Comparison of ENCODE assay signal across 8 cellular contexts in the genomic region with DNA sequence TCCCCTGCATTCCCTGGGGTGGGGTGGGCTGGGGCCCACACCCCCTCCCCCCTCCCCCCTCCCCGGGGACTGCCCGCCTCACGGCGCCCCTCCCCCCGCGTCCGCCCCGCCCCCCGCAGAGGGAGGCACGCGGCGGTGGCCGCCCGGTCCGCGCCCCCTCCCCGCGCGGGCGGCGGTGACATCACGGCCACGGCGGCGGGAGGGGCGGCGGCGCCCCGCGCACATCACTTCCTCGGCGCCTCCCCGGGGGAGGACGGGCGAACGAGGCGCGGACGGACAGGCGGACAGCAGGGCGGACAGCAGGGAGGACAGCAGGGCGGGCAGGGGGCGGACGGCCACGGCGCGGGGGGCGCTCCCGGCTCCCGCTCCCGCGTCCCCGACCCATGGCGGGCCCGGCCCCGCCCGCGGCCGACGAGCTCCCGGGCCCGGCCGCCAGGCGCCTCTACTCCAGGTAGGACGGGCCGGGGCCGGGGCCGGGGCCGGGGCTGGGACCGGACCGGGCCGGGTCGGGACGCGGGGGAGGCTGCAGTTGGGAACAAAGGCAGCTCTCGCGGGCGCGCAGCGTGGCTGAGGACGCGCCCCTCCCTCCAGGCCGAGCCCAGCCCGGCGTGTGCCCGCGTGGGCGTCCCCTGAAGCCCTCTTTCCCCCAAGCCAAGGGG. TPM values are rescaled to one million over a fixed set of nuclear protein-coding genes. Genes with fewer than 3 reads are reported as not detected.
DNase-seq lines count a peak whose midpoint lies in the region; ATAC-seq and TF ChIP-seq lines count a peak whose summit lies in the region.

A gene with protein sequence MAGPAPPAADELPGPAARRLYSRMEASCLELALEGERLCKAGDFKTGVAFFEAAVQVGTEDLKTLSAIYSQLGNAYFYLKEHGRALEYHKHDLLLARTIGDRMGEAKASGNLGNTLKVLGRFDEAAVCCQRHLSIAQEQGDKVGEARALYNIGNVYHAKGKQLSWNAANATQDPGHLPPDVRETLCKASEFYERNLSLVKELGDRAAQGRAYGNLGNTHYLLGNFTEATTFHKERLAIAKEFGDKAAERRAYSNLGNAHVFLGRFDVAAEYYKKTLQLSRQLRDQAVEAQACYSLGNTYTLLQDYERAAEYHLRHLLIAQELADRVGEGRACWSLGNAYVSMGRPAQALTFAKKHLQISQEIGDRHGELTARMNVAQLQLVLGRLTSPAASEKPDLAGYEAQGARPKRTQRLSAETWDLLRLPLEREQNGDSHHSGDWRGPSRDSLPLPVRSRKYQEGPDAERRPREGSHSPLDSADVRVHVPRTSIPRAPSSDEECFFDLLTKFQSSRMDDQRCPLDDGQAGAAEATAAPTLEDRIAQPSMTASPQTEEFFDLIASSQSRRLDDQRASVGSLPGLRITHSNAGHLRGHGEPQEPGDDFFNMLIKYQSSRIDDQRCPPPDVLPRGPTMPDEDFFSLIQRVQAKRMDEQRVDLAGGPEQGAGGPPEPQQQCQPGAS (plus strand): TSS at position 227 of the 659 bp plus-strand sequence. CDS start 157 bp downstream, at position 384.

- H3K27ac ChIP-seq in HUES6 (ENCODE audit: low read depth, low read length), result peak within 1 kb of the TSS; percentile 51; the same call in 1 of the 2 replicates

- DNase-seq in AG09309 (ENCODE audit: low read depth) (no peak), memory B cell (ENCODE audit: low spot score in 2 of 2) (no peak), NCI-H510A treated with DMSO at 0.1 percent for 48 hours (lab: John Stamatoyannopoulos, UW) (no peak)
- DNase-seq in activated CD4-positive, alpha-beta memory T cell treated with anti-CD3 and anti-CD28 coated beads for 36 hours, result peak; percentile 49
- peak; percentile 43 for DNase-seq in stimulated activated naive CD8-positive, alpha-beta T cell treated with anti-CD3 and anti-CD28 coated beads, Interleukin-15, Interleukin-2, amounts not matched to agents 100 U/mL and 50 U/mL, for 24 hours
- no peak for DNase-seq in activated CD4-positive, CD25-positive, alpha-beta regulatory T cell treated with anti-CD3 and anti-CD28 coated beads, Interleukin-2, amount 50 U/mL, for 72 hours

- H3K27ac Mint-ChIP-seq in activated CD4-positive, alpha-beta memory T cell treated with anti-CD3 and anti-CD28 coated beads for 36 hours, result no peak within 1 kb of the TSS
- H3K27ac Mint-ChIP-seq in memory B cell, result peak within 1 kb of the TSS; percentile 55

- intact Hi-C loops in activated CD4-positive, alpha-beta memory T cell treated with anti-CD3 and anti-CD28 coated beads for 36 hours (cut with micrococcal nuclease), result no loop called here

- H3K4me1 ChIP-seq in HUES6 (ENCODE audit: control insufficient read depth, insufficient read depth, low read length), result peaks cover 23% of the 10 kb centered on the region
- H3K4me1 ChIP-seq in endocrine pancreas (ENCODE audit: control insufficient read depth, insufficient read depth, low read length), result no peaks in the 10 kb centered on the region

- no peaks in the 10 kb centered on the region for H3K9me3 Mint-ChIP-seq in activated CD4-positive, alpha-beta memory T cell treated with anti-CD3 and anti-CD28 coated beads for 36 hours
- H3K9me3 Mint-ChIP-seq in memory B cell, result no peaks in the 10 kb centered on the region

- CTCF ChIA-PET in activated CD4-positive, alpha-beta memory T cell treated with anti-CD3 and anti-CD28 coated beads for 36 hours (lab: Charles Lee), result interaction anchor here (1.4 kb wide), 1 partner anchor 45 kb away, joined by 4 read pairs; no protein-coding TSS in a partner anchor

- peaks cover 4% of the 10 kb centered on the region for H3K4me1 Mint-ChIP-seq in activated CD4-positive, alpha-beta memory T cell treated with anti-CD3 and anti-CD28 coated beads for 36 hours (ENCODE audit: low read depth)
- peaks cover 4% of the 10 kb centered on the region for H3K4me1 Mint-ChIP-seq in memory B cell

- no peaks in the 10 kb centered on the region for H3K27me3 ChIP-seq in HUES6 (ENCODE audit: control insufficient read depth, insufficient read depth, low read length)
- H3K27me3 ChIP-seq in endocrine pancreas (ENCODE audit: control insufficient read depth, insufficient read depth, low read length), result no peaks in the 10 kb centered on the region

- ATAC-seq in memory B cell (ENCODE audit: low read depth), result peak; percentile 44
- peak; percentile 24 for ATAC-seq in stimulated activated naive CD8-positive, alpha-beta T cell treated with anti-CD3 and anti-CD28 coated beads, Interleukin-15, Interleukin-2, amounts not matched to agents 100 U/mL and 50 U/mL, for 24 hours

- H3K36me3 Mint-ChIP-seq in activated CD4-positive, alpha-beta memory T cell treated with anti-CD3 and anti-CD28 coated beads for 36 hours, result no peaks in the 10 kb centered on the region
- H3K36me3 Mint-ChIP-seq in memory B cell, result no peaks in the 10 kb centered on the region

- H3K4me3 Mint-ChIP-seq in activated CD4-positive, alpha-beta memory T cell treated with anti-CD3 and anti-CD28 coated beads for 36 hours, result peak within 1 kb of the TSS; percentile 60
- peak within 1 kb of the TSS; percentile 73 for H3K4me3 Mint-ChIP-seq in memory B cell

- no peaks in the 10 kb centered on the region for H3K36me3 ChIP-seq in HUES6 (ENCODE audit: control insufficient read depth, insufficient read depth, low read length)
- H3K36me3 ChIP-seq in endocrine pancreas (ENCODE audit: control insufficient read depth, insufficient read depth, low read length), result no peaks in the 10 kb centered on the region

- no peak for TF ChIP-seq CTCF in AG09309 (IDR thresholded peaks at IDR 0.05; ENCODE audit: control insufficient read depth, insufficient read depth, low read depth, low read length, missing control alignments)

- no peaks in the 10 kb centered on the region for H3K9me3 ChIP-seq in HUES6 (ENCODE audit: control insufficient read depth, insufficient read depth, low read depth, low read length)
- no peaks in the 10 kb centered on the region for H3K9me3 ChIP-seq in endocrine pancreas (ENCODE audit: control insufficient read depth, low read length)

- POLR2A ChIA-PET in activated CD4-positive, alpha-beta memory T cell treated with anti-CD3 and anti-CD28 coated beads for 36 hours (lab: Charles Lee), result interaction anchor here (1.5 kb wide), 1 partner anchor 36 kb away, joined by 4 read pairs; a partner anchor contains a TSS

- H3K9ac ChIP-seq in HUES6 (ENCODE audit: low read length) (peak within 1 kb of the TSS; percentile 63), endocrine pancreas (ENCODE audit: control insufficient read depth, insufficient read depth, low read length) (peak within 1 kb of the TSS; percentile 32)

- H3K27me3 Mint-ChIP-seq in activated CD4-positive, alpha-beta memory T cell treated with anti-CD3 and anti-CD28 coated beads for 36 hours, result no peaks in the 10 kb centered on the region
- peaks cover 12% of the 10 kb centered on the region for H3K27me3 Mint-ChIP-seq in memory B cell

- H3K4me3 ChIP-seq in AG09309 (ENCODE audit: control insufficient read depth, low read depth, low read length) (peak within 1 kb of the TSS; percentile 96), HUES6 (ENCODE audit: low read depth, low read length) (peak within 1 kb of the TSS; percentile 65), endocrine pancreas (ENCODE audit: control insufficient read depth, insufficient read depth, low read length) (no peak within 1 kb of the TSS)

RNA-seq across cellular contexts. Expression of the gene that starts here (rescaled TPM):
- total RNA-seq in activated CD4-positive, alpha-beta memory T cell treated with anti-CD3 and anti-CD28 coated beads for 36 hours, result 10 to 100 TPM; 10.6 to 11.3 TPM

Comparison
In these comparisons a context has a peak if more than half of its experiments do, and no peak if none do; other contexts are left out.
1. DNase-seq: peak in activated CD4-positive, alpha-beta memory T cell treated with anti-CD3 and anti-CD28 coated beads for 36 hours (single experiment) and stimulated activated naive CD8-positive, alpha-beta T cell treated with anti-CD3 and anti-CD28 coated beads, Interleukin-15, Interleukin-2, amounts not matched to agents 100 U/mL and 50 U/mL, for 24 hours (single experiment); none in AG09309 (single experiment), memory B cell (0 of 2), NCI-H510A treated with DMSO at 0.1 percent for 48 hours (single experiment) and activated CD4-positive, CD25-positive, alpha-beta regulatory T cell treated with anti-CD3 and anti-CD28 coated beads, Interleukin-2, amount 50 U/mL, for 72 hours (single experiment).